In the genomic region with DNA sequence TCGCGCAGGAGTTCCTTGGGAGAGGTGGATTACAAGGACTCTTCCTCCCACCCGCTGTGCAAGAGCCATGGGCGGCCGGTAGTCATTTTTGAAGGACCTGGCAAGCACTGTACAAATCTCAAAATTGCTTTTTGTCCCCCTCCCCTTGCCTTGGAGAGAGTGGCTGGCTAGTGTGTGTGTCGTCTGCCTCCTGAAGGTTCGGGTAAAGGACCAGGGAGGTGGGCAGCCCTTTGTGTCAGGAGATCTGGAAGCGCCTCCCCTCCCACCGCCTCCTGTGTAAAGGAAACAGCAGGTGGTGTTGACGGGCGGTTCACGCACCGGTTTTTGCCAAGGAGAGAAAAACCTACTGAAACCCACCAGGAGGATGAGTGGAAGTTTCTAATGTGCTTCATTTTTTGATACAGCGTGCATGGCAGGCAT, we compare ENCODE assay signal across 8 cellular contexts. TPM values are rescaled to one million over a fixed set of nuclear protein-coding genes. Genes with fewer than 3 reads are reported as not detected.
A peak's percentile ranks its signal among the peaks of the same experiment; 100 is the strongest.
DNase-seq lines count a peak whose midpoint lies in the region; ATAC-seq and TF ChIP-seq lines count a peak whose summit lies in the region.

No MANE protein-coding gene starts in this region.

- ATAC-seq in upper lobe of left lung (ENCODE audit: low FRiP score in 2 of 2): no peak
- no peak for ATAC-seq in GM18907 (IDR thresholded peaks at IDR 0.05; ENCODE audit: unreplicated experiment)
- no peak for ATAC-seq in HG03342 (IDR thresholded peaks at IDR 0.05; ENCODE audit: unreplicated experiment)

- peak overlapping the region; percentile 80 to 95 (median 90) for H3K4me3 ChIP-seq in BLaER1 treated with 17β-estradiol and CSF1 and Interleukin-3, amounts not matched to agents 10 nM and 100 nM
- H3K4me3 ChIP-seq in HUES6 (ENCODE audit: low read depth, low read length) (peak overlapping the region; percentile 81), liver (ENCODE audit: low read depth in 1 of 3, low read length in 3 of 3) (peak overlapping the region in 2 of 3 donors; percentile 88 to 96), upper lobe of left lung (peak overlapping the region; percentile 77 to 92 (median 86))

- DNase-seq in upper lobe of left lung (no peak), SIG-M5 treated with dmso at 0.1 percent for 504 hours (lab: John Stamatoyannopoulos, UW; ENCODE audit: unreplicated experiment) (no peak)

- no peak for TF ChIP-seq CTCF in liver (IDR thresholded peaks at IDR 0.05; ENCODE audit: low read depth, low read length, missing input control)
- TF ChIP-seq CTCF in upper lobe of left lung (IDR thresholded peaks at IDR 0.05): no peak

- H3K36me3 ChIP-seq in BLaER1 treated with 17β-estradiol and CSF1 and Interleukin-3, amounts not matched to agents 10 nM and 100 nM: peaks cover 0 to 5% (median 3%) of the 10 kb centered on the region in 11 experiments; a peak in 8 of 22 replicates
- H3K36me3 ChIP-seq in HUES6 (ENCODE audit: control insufficient read depth, insufficient read depth, low read length) (no peaks in the 10 kb centered on the region), liver (ENCODE audit: control insufficient read depth in 4 of 4, insufficient read depth in 3 of 4, low read depth in 1 of 4, low read length in 3 of 4) (no peaks in the 10 kb centered on the region), upper lobe of left lung (no peaks in the 10 kb centered on the region)

- H3K27ac Mint-ChIP-seq in activated naive CD8-positive, alpha-beta T cell: peak overlapping the region; percentile 75

- H3K4me1 ChIP-seq in BLaER1 treated with 17β-estradiol and CSF1 and Interleukin-3, amounts not matched to agents 10 nM and 100 nM: peaks cover 36 to 48% (median 41%) of the 10 kb centered on the region in 10 experiments
- peaks cover 16% of the 10 kb centered on the region for H3K4me1 ChIP-seq in HUES6 (ENCODE audit: control insufficient read depth, insufficient read depth, low read length)
- H3K4me1 ChIP-seq in liver (ENCODE audit: control insufficient read depth in 4 of 4, insufficient read depth in 4 of 4, low read length in 3 of 4): peaks cover 3 to 18% (median 9%) of the 10 kb centered on the region in 4 donors
- H3K4me1 ChIP-seq in upper lobe of left lung: peaks cover 16 to 27% (median 22%) of the 10 kb centered on the region in 4 donors

- WGBS in liver: 59% methylated on average over 14 of the region's 14 CpGs
- 52 to 57% methylated on average over 9 to 14 of the region's 14 CpGs for WGBS in upper lobe of left lung, 2 donors

- no peak for TF ChIP-seq POLR2A in upper lobe of left lung (IDR thresholded peaks at IDR 0.05)

- peak overlapping the region in 2 of 11 experiments; percentile 78 to 85; a peak in 3 of 22 replicates for H3K27ac ChIP-seq in BLaER1 treated with 17β-estradiol and CSF1 and Interleukin-3, amounts not matched to agents 10 nM and 100 nM
- no peak overlapping the region for H3K27ac ChIP-seq in HUES6 (ENCODE audit: low read depth, low read length)
- no peak overlapping the region for H3K27ac ChIP-seq in liver (ENCODE audit: low read depth in 1 of 2, low read length in 2 of 2)
- peak overlapping the region; percentile 80 to 89 (median 85) for H3K27ac ChIP-seq in upper lobe of left lung

- H3K4me3 Mint-ChIP-seq in activated naive CD8-positive, alpha-beta T cell: peak overlapping the region; percentile 93

- H3K9me3 ChIP-seq in BLaER1 treated with 17β-estradiol and CSF1 and Interleukin-3, amounts not matched to agents 10 nM and 100 nM (replicated peaks in 1 of 11): peaks cover 0 to 11% (median 7%) of the 10 kb centered on the region in 11 experiments; a peak in 17 of 22 replicates
- H3K9me3 ChIP-seq in HUES6 (ENCODE audit: control insufficient read depth, insufficient read depth, low read depth, low read length): no peaks in the 10 kb centered on the region
- H3K9me3 ChIP-seq in liver (ENCODE audit: control insufficient read depth in 4 of 4, low read length in 3 of 4): no peaks in the 10 kb centered on the region
- H3K9me3 ChIP-seq in upper lobe of left lung: no peaks in the 10 kb centered on the region

- H3K27me3 ChIP-seq in BLaER1 treated with 17β-estradiol and CSF1 and Interleukin-3, amounts not matched to agents 10 nM and 100 nM: no peaks in the 10 kb centered on the region
- peaks cover 3% of the 10 kb centered on the region for H3K27me3 ChIP-seq in HUES6 (ENCODE audit: control insufficient read depth, insufficient read depth, low read length)
- H3K27me3 ChIP-seq in liver (ENCODE audit: control insufficient read depth in 4 of 4, insufficient read depth in 4 of 4, low read length in 3 of 4): no peaks in the 10 kb centered on the region
- H3K27me3 ChIP-seq in upper lobe of left lung: no peaks in the 10 kb centered on the region

- no peaks in the 10 kb centered on the region for H3K9me3 Mint-ChIP-seq in activated naive CD8-positive, alpha-beta T cell (ENCODE audit: low read depth)

- TF ChIP-seq EP300 in upper lobe of left lung (IDR thresholded peaks at IDR 0.05): no peak

- H3K4me2 ChIP-seq in BLaER1 treated with 17β-estradiol and CSF1 and Interleukin-3, amounts not matched to agents 10 nM and 100 nM: peak overlapping the region; percentile 93 to 100 (median 98)

- TF ChIP-seq RAD21 in liver (IDR thresholded peaks at IDR 0.05): no peak

- H3K9ac ChIP-seq in BLaER1 treated with 17β-estradiol and CSF1 and Interleukin-3, amounts not matched to agents 10 nM and 100 nM: peak overlapping the region; percentile 79 to 91 (median 86); a peak in 21 of 22 replicates
- no peak overlapping the region for H3K9ac ChIP-seq in HUES6 (ENCODE audit: low read length)
- no peak overlapping the region for H3K9ac ChIP-seq in liver (ENCODE audit: low read depth in 1 of 2, low read length in 2 of 2)

- H3K4me1 Mint-ChIP-seq in activated naive CD8-positive, alpha-beta T cell (ENCODE audit: low read depth): peaks cover 62% of the 10 kb centered on the region

- H3K27me3 Mint-ChIP-seq in activated naive CD8-positive, alpha-beta T cell: no peaks in the 10 kb centered on the region

- H3K36me3 Mint-ChIP-seq in activated naive CD8-positive, alpha-beta T cell: peaks cover 3% of the 10 kb centered on the region

- H4K20me1 ChIP-seq in BLaER1 treated with 17β-estradiol and CSF1 and Interleukin-3, amounts not matched to agents 10 nM and 100 nM: peaks cover 0 to 53% (median 31%) of the 10 kb centered on the region in 11 experiments; a peak in 19 of 22 replicates

TF ChIP-seq in liver, 16 proteins besides CTCF, POLR2A, EP300 and RAD21 (continues in another document):
- TF ChIP-seq YY1 (IDR thresholded peaks at IDR 0.05): no peak
- no peak for TF ChIP-seq JUND (IDR thresholded peaks at IDR 0.05)
- no peak for TF ChIP-seq EGR1 (IDR thresholded peaks at IDR 0.05; ENCODE audit: low read depth in 2 of 2)
- no peak for TF ChIP-seq TAF1 (conservative IDR thresholded peaks at IDR 0.05)
- no peak for TF ChIP-seq SP1 (IDR thresholded peaks at IDR 0.05)
- TF ChIP-seq, protein P1, sequence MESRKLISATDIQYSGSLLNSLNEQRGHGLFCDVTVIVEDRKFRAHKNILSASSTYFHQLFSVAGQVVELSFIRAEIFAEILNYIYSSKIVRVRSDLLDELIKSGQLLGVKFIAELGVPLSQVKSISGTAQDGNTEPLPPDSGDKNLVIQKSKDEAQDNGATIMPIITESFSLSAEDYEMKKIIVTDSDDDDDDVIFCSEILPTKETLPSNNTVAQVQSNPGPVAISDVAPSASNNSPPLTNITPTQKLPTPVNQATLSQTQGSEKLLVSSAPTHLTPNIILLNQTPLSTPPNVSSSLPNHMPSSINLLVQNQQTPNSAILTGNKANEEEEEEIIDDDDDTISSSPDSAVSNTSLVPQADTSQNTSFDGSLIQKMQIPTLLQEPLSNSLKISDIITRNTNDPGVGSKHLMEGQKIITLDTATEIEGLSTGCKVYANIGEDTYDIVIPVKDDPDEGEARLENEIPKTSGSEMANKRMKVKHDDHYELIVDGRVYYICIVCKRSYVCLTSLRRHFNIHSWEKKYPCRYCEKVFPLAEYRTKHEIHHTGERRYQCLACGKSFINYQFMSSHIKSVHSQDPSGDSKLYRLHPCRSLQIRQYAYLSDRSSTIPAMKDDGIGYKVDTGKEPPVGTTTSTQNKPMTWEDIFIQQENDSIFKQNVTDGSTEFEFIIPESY (IDR thresholded peaks at IDR 0.05): no peak
- no peak for TF ChIP-seq HNF4A (conservative IDR thresholded peaks at IDR 0.05)
- TF ChIP-seq, protein P2, sequence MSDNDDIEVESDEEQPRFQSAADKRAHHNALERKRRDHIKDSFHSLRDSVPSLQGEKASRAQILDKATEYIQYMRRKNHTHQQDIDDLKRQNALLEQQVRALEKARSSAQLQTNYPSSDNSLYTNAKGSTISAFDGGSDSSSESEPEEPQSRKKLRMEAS (IDR thresholded peaks at IDR 0.05): no peak
- no peak for TF ChIP-seq FOXA2 (IDR thresholded peaks at IDR 0.05)
- TF ChIP-seq HNF4G (IDR thresholded peaks at IDR 0.05): no peak
- TF ChIP-seq, protein P3, sequence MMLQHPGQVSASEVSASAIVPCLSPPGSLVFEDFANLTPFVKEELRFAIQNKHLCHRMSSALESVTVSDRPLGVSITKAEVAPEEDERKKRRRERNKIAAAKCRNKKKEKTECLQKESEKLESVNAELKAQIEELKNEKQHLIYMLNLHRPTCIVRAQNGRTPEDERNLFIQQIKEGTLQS (IDR thresholded peaks at IDR 0.05): no peak

RNA-seq across cellular contexts. Expression of a gene that starts 1.2 kb away (rescaled TPM):
- total RNA-seq in liver: 10 to 100 TPM; 19.0 to 29.7 TPM
- 10 to 100 TPM; 14.9 to 29.9 TPM for polyA plus RNA-seq in liver
- total RNA-seq in upper lobe of left lung: 100 to 1,000 TPM in 2 of 6 donors, 10 to 100 TPM in 4; 53.7 to 170 (median 81.7) TPM

RNA-seq across cellular contexts. Expression of a gene that starts 51.2 kb away (rescaled TPM):
- total RNA-seq in liver (10 to 100 TPM; 11.3 to 11.7 TPM), upper lobe of left lung (100 to 1,000 TPM in 3 of 6 donors, 10 to 100 TPM in 3; 59.4 to 128 (median 98.4) TPM)
- 1 to 10 TPM; 3.6 to 8.3 TPM for polyA plus RNA-seq in liver

Comparison
In these comparisons a context has a peak if more than half of its experiments do, and no peak if none do; other contexts are left out.
1. H3K27ac ChIP-seq: peak in upper lobe of left lung (4 of 4); none in HUES6 (single experiment) and liver (0 of 2).
2. H3K9ac ChIP-seq: peak in BLaER1 treated with 17β-estradiol and CSF1 and Interleukin-3, amounts not matched to agents 10 nM and 100 nM (11 of 11); none in HUES6 (single experiment) and liver (0 of 2).
3. RNA of a gene that starts 51.2 kb away (total RNA-seq): 59.4 to 128 TPM in upper lobe of left lung; 11.3 to 11.7 TPM in liver; every median in the first group is over 4 times any median in the second.
4. Peak in every context shown above with its lines, with median percentiles within 50 percentile points of each other: H3K4me3 ChIP-seq.